20 cellular contexts compared by ENCODE assay signal in genomic region chr3:181860243-181860642, GRCh38.
DNase-seq lines count a peak whose midpoint lies in the region; ATAC-seq and TF ChIP-seq lines count a peak whose summit lies in the region.
"Had no signal": no experiment of that assay in that cellular context is flagged by ENCODE, and none has a peak within 500 bp of the region (broad histone marks: within the 10 kb centered on the region; RNA-seq: fewer than 3 reads in every experiment).

No MANE protein-coding gene starts in this region.

- TF ChIP-seq CTCF in GM23338 (conservative IDR thresholded peaks at IDR 0.05; ENCODE audit: low read depth in 2 of 2) (no peak), WTC11 (IDR thresholded peaks at IDR 0.05) (no peak)

- H3K4me3 ChIP-seq in GM23338: peak overlapping the region; percentile 36
- peak overlapping the region; percentile 21; the same call in 1 of the 2 replicates for H3K4me3 ChIP-seq in iPS-20b (ENCODE audit: low read length)
- H3K4me3 ChIP-seq: GM23248 had no signal

- H3K27me3 ChIP-seq in GM23338 (ENCODE audit: insufficient read depth) (no peaks in the 10 kb centered on the region), iPS-20b (ENCODE audit: insufficient read depth, low read length) (no peaks in the 10 kb centered on the region)

- H3K27ac ChIP-seq in GM23338 (ENCODE audit: low read depth): peak overlapping the region; percentile 97
- peak overlapping the region; percentile 50 for H3K27ac ChIP-seq in iPS-20b (ENCODE audit: low read length)
- H3K27ac ChIP-seq: GM23248 had no signal

- peaks cover 7% of the 10 kb centered on the region for H3K27me3 Mint-ChIP-seq in GM23338 (ENCODE audit: insufficient read depth, low read depth, poor library complexity)
- H3K27me3 Mint-ChIP-seq in WTC11 (ENCODE audit: low read depth): no peaks in the 10 kb centered on the region
- no peaks in the 10 kb centered on the region for H3K27me3 Mint-ChIP-seq in activated T-helper 2 cell treated with anti-CD3 and anti-CD28 coated beads, Interferon-gamma antibody, Interleukin-2, Interleukin-4, amounts not matched to agents 10 μg/mL and 5 μg/mL and 100 μg/mL, durations not matched to agents 14 hours and 24 hours and 36 hours (ENCODE audit: low read depth)
- no peaks in the 10 kb centered on the region for H3K27me3 Mint-ChIP-seq in activated CD4-positive, alpha-beta T cell treated with anti-CD3 and anti-CD28 coated beads, Interleukin-2, amount 10 ng/mL, durations not matched to agents 7 days and 5 days

- peak overlapping the region; percentile 89 for H3K27ac Mint-ChIP-seq in GM23338
- H3K27ac Mint-ChIP-seq in WTC11: peak overlapping the region; percentile 97
- no peak overlapping the region for H3K27ac Mint-ChIP-seq in activated T-helper 2 cell treated with anti-CD3 and anti-CD28 coated beads, Interferon-gamma antibody, Interleukin-2, Interleukin-4, amounts not matched to agents 10 μg/mL and 5 μg/mL and 100 μg/mL, durations not matched to agents 14 hours and 24 hours and 36 hours
- no peak overlapping the region for H3K27ac Mint-ChIP-seq in activated CD4-positive, alpha-beta T cell treated with anti-CD3 and anti-CD28 coated beads, Interleukin-2, amount 10 ng/mL, durations not matched to agents 7 days and 5 days

- peak overlapping the region; percentile 62 for H3K9ac ChIP-seq in iPS-20b (ENCODE audit: low read depth, low read length)
- H3K9ac ChIP-seq: GM23248, SK-N-SH had no signal

- H4K20me1 ChIP-seq in GM23338 (replicated peaks; ENCODE audit: insufficient read depth): no peaks in the 10 kb centered on the region

- H3K4me1 ChIP-seq in GM23338 (ENCODE audit: insufficient read depth) (peaks cover 35% of the 10 kb centered on the region), iPS-20b (ENCODE audit: insufficient read depth, low read length) (peaks cover 34% of the 10 kb centered on the region)

- CTCF ChIA-PET in WTC11 (lab: Charles Lee): no interaction called here
- CTCF ChIA-PET in activated CD4-positive, alpha-beta T cell treated with anti-CD3 and anti-CD28 coated beads, Interleukin-2, amount 10 ng/mL, durations not matched to agents 7 days and 5 days (lab: Charles Lee): no interaction called here

- peak overlapping the region; percentile 60 for H3K4me2 ChIP-seq in GM23338
- H3K4me2 ChIP-seq: SK-N-SH had no signal

- peaks cover 4% of the 10 kb centered on the region; the same call in 1 of the 2 replicates for H3K9me2 ChIP-seq in GM23338 (ENCODE audit: insufficient read depth)
- H3K9me2 ChIP-seq: SK-N-SH had no signal

- H3K9me3 Mint-ChIP-seq in GM23338 (no peaks in the 10 kb centered on the region), WTC11 (no peaks in the 10 kb centered on the region)
- H3K9me3 Mint-ChIP-seq in activated T-helper 2 cell treated with anti-CD3 and anti-CD28 coated beads, Interferon-gamma antibody, Interleukin-2, Interleukin-4, amounts not matched to agents 10 μg/mL and 5 μg/mL and 100 μg/mL, durations not matched to agents 14 hours and 24 hours and 36 hours: no peaks in the 10 kb centered on the region
- no peaks in the 10 kb centered on the region for H3K9me3 Mint-ChIP-seq in activated CD4-positive, alpha-beta T cell treated with anti-CD3 and anti-CD28 coated beads, Interleukin-2, amount 10 ng/mL, durations not matched to agents 7 days and 5 days

- H3K36me3 ChIP-seq in GM23338 (ENCODE audit: insufficient read depth) (no peaks in the 10 kb centered on the region), iPS-20b (ENCODE audit: insufficient read depth, low read depth, low read length) (no peaks in the 10 kb centered on the region)

- DNase-seq in GM23338 (ENCODE audit: low spot score) (peak; percentile 44), NCI-H146 (lab: John Stamatoyannopoulos, UW) (peak; percentile 91), WTC11 (ENCODE audit: low spot score) (no peak), SIG-M5 (lab: John Stamatoyannopoulos, UW) (no peak)
- DNase-seq in activated T-helper 2 cell treated with anti-CD3 and anti-CD28 coated beads, Interferon-gamma antibody, Interleukin-2, Interleukin-4, amounts not matched to agents 10 μg/mL and 5 μg/mL and 100 μg/mL, durations not matched to agents 14 hours and 24 hours and 36 hours (ENCODE audit: low spot score): no peak
- DNase-seq in activated CD8-positive, alpha-beta memory T cell treated with anti-CD3 and anti-CD28 coated beads, Interleukin-2, amount 50 U/mL, for 48 hours: no peak
- DNase-seq in activated CD4-positive, alpha-beta T cell treated with anti-CD3 and anti-CD28 coated beads, Interleukin-2, amount 10 ng/mL, durations not matched to agents 7 days and 5 days: no peak
- DNase-seq: DMS153, DND-41, GM23248, HCEC 1CT, NCI-H1048, NCI-H1417 treated with DMSO at 0.1 percent for 48 hours, NCI-H187 treated with DMSO at 0.1 percent for 48 hours, NCI-H2171 treated with DMSO at 0.1 percent for 48 hours, NCI-H524, OCI-M1, SK-N-SH, SW 1271 had no signal

- H3K36me3 Mint-ChIP-seq in GM23338 (ENCODE audit: low read depth) (no peaks in the 10 kb centered on the region), WTC11 (no peaks in the 10 kb centered on the region)
- H3K36me3 Mint-ChIP-seq in activated T-helper 2 cell treated with anti-CD3 and anti-CD28 coated beads, Interferon-gamma antibody, Interleukin-2, Interleukin-4, amounts not matched to agents 10 μg/mL and 5 μg/mL and 100 μg/mL, durations not matched to agents 14 hours and 24 hours and 36 hours (ENCODE audit: low read depth): no peaks in the 10 kb centered on the region
- H3K36me3 Mint-ChIP-seq in activated CD4-positive, alpha-beta T cell treated with anti-CD3 and anti-CD28 coated beads, Interleukin-2, amount 10 ng/mL, durations not matched to agents 7 days and 5 days (ENCODE audit: low read depth): no peaks in the 10 kb centered on the region

- no peak overlapping the region for H2AFZ ChIP-seq in GM23338
- H2AFZ ChIP-seq: GM23248 had no signal

- ATAC-seq in GM23338 (peak; percentile 61), WTC11 (peak; percentile 68)

- intact Hi-C loops in activated T-helper 2 cell treated with anti-CD3 and anti-CD28 coated beads, Interferon-gamma antibody, Interleukin-2, Interleukin-4, amounts not matched to agents 10 μg/mL and 5 μg/mL and 100 μg/mL, durations not matched to agents 14 hours and 24 hours and 36 hours (cut with micrococcal nuclease): no loop called here

- H3K79me2 ChIP-seq in GM23338 (replicated peaks; ENCODE audit: insufficient read depth): no peaks in the 10 kb centered on the region

- no peaks in the 10 kb centered on the region for H3K9me3 ChIP-seq in iPS-20b (ENCODE audit: insufficient read depth, low read depth, low read length)
- H3K9me3 ChIP-seq: SK-N-SH had no signal

- no peak overlapping the region for H3K4me3 Mint-ChIP-seq in GM23338
- H3K4me3 Mint-ChIP-seq in WTC11: peak overlapping the region; percentile 42
- H3K4me3 Mint-ChIP-seq in activated T-helper 2 cell treated with anti-CD3 and anti-CD28 coated beads, Interferon-gamma antibody, Interleukin-2, Interleukin-4, amounts not matched to agents 10 μg/mL and 5 μg/mL and 100 μg/mL, durations not matched to agents 14 hours and 24 hours and 36 hours (ENCODE audit: low read depth): no peak overlapping the region
- H3K4me3 Mint-ChIP-seq in activated CD4-positive, alpha-beta T cell treated with anti-CD3 and anti-CD28 coated beads, Interleukin-2, amount 10 ng/mL, durations not matched to agents 7 days and 5 days: no peak overlapping the region

- no peaks in the 10 kb centered on the region; the same call in 1 of the 2 replicates for H3F3A ChIP-seq in GM23338 (replicated peaks; ENCODE audit: low read depth)

- H3K4me1 Mint-ChIP-seq in GM23338 (peaks cover 35% of the 10 kb centered on the region), WTC11 (peaks cover 50% of the 10 kb centered on the region)
- H3K4me1 Mint-ChIP-seq in activated T-helper 2 cell treated with anti-CD3 and anti-CD28 coated beads, Interferon-gamma antibody, Interleukin-2, Interleukin-4, amounts not matched to agents 10 μg/mL and 5 μg/mL and 100 μg/mL, durations not matched to agents 14 hours and 24 hours and 36 hours (ENCODE audit: low read depth): no peaks in the 10 kb centered on the region
- no peaks in the 10 kb centered on the region for H3K4me1 Mint-ChIP-seq in activated CD4-positive, alpha-beta T cell treated with anti-CD3 and anti-CD28 coated beads, Interleukin-2, amount 10 ng/mL, durations not matched to agents 7 days and 5 days

- POLR2A ChIA-PET in WTC11 (lab: Charles Lee): no interaction called here
- POLR2A ChIA-PET in activated CD4-positive, alpha-beta T cell treated with anti-CD3 and anti-CD28 coated beads, Interleukin-2, amount 10 ng/mL, durations not matched to agents 7 days and 5 days (lab: Charles Lee): no interaction called here

TF ChIP-seq in GM23338, 12 proteins besides CTCF, POLR2A, EP300 and RAD21 (continues in another document):
- TF ChIP-seq CREB1 (CRISPR knock-in tag; IDR thresholded peaks at IDR 0.05; ENCODE audit: low read depth): no peak
- no peak for TF ChIP-seq EZH2 (IDR thresholded peaks at IDR 0.05; ENCODE audit: low read depth, unreplicated experiment)

TF ChIP-seq in WTC11, 78 proteins besides CTCF, POLR2A, EP300 and RAD21 (continues in another document):
- TF ChIP-seq ZMAT4 (CRISPR knock-in tag; IDR thresholded peaks at IDR 0.05) (0 out of 2 replicates have a peak, but pooled peaks have one; percentile 31), FOXJ3 (CRISPR knock-in tag; IDR thresholded peaks at IDR 0.05; ENCODE audit: borderline replicate concordance) (no peak), ATF6 (CRISPR knock-in tag; IDR thresholded peaks at IDR 0.05) (no peak)

Comparison
In these comparisons a context has a peak if more than half of its experiments do, and no peak if none do; other contexts are left out.
1. DNase-seq: peak in GM23338 (single experiment) and NCI-H146 (single experiment); none in WTC11 (single experiment), activated T-helper 2 cell treated with anti-CD3 and anti-CD28 coated beads, Interferon-gamma antibody, Interleukin-2, Interleukin-4, amounts not matched to agents 10 μg/mL and 5 μg/mL and 100 μg/mL, durations not matched to agents 14 hours and 24 hours and 36 hours (single experiment), activated CD8-positive, alpha-beta memory T cell treated with anti-CD3 and anti-CD28 coated beads, Interleukin-2, amount 50 U/mL, for 48 hours (single experiment), activated CD4-positive, alpha-beta T cell treated with anti-CD3 and anti-CD28 coated beads, Interleukin-2, amount 10 ng/mL, durations not matched to agents 7 days and 5 days (single experiment) and SIG-M5 (single experiment).
2. H3K27ac Mint-ChIP-seq: peak in GM23338 (single experiment) and WTC11 (single experiment); none in activated T-helper 2 cell treated with anti-CD3 and anti-CD28 coated beads, Interferon-gamma antibody, Interleukin-2, Interleukin-4, amounts not matched to agents 10 μg/mL and 5 μg/mL and 100 μg/mL, durations not matched to agents 14 hours and 24 hours and 36 hours (single experiment) and activated CD4-positive, alpha-beta T cell treated with anti-CD3 and anti-CD28 coated beads, Interleukin-2, amount 10 ng/mL, durations not matched to agents 7 days and 5 days (single experiment).